Comparison of ENCODE assay signal across 8 cellular contexts in the genomic region with DNA sequence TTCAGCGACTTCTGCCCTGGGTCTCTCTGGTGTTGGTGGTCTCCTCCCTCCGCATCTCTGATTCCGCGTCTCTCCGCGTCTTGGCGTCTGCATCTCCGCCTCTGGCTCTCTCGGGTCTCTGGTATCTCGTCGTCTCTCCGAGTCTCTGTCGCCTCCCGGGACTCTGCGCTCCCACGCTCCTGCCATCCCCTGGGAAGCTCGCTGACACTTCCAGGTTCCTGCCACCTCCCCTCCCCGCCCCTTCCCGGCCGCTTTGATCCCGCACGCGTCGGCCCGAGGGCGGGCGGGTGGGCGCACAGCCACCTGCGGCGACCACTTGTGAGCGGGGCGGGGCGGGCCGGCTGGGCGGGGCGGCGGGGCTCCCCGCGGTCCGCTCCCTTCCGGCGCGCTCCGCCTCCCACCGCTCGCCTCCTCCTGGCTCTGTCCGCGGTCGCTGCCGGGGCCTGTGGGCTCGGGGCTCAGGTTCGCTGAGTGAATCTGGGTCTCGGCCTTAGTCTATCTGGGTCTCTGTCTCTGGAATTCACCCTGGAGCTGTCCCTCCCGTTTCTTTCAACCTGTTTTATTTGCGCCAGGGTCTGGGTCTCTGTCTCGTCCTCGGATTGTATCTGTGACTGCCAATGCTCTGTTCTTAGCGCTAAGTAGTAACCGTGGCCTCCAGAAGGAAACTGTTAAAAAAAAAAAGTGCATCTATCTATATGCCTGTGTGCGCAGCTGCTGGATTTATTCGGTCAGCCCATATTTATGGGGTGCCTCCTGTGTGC. TPM values are rescaled to one million over a fixed set of nuclear protein-coding genes. Genes with fewer than 3 reads are reported as not detected.
DNase-seq lines count a peak whose midpoint lies in the region; ATAC-seq and TF ChIP-seq lines count a peak whose summit lies in the region.

No MANE protein-coding gene starts in this region.

- H3K27me3 ChIP-seq in breast epithelium = no peaks in the 10 kb centered on the region
- peaks cover 4 to 98% (median 39%) of the 10 kb centered on the region in 7 donors for H3K27me3 ChIP-seq in spleen (replicated peaks in 1 of 7)

- TF ChIP-seq POLR2A in breast epithelium (IDR thresholded peaks at IDR 0.05) (no peak), spleen (IDR thresholded peaks at IDR 0.05) (no peak)

- TF ChIP-seq CTCF in breast epithelium (IDR thresholded peaks at IDR 0.05) (no peak), spleen (IDR thresholded peaks at IDR 0.05 in 8 of 11, conservative IDR thresholded peaks at IDR 0.05 in 3 of 11) (no peak)

- no peaks in the 10 kb centered on the region for H3K9me3 ChIP-seq in breast epithelium
- no peaks in the 10 kb centered on the region for H3K9me3 ChIP-seq in spleen

- H3K27ac Mint-ChIP-seq in immature natural killer cell = peak overlapping the region; percentile 61 to 92 (median 84)

- peaks cover 0 to 2% (median 0%) of the 10 kb centered on the region in 6 donors for H3K9me3 Mint-ChIP-seq in immature natural killer cell

- H3K4me3 ChIP-seq in breast epithelium = peak overlapping the region; percentile 56 to 83 (median 66)
- peak overlapping the region; percentile 49 to 86 (median 61) for H3K4me3 ChIP-seq in spleen

- DNase-seq in DMS79 treated with DMSO at 0.1 percent for 48 hours (lab: John Stamatoyannopoulos, UW) = peak; percentile 65
- peak; percentile 77 to 87 for DNase-seq in SHP77 (lab: John Stamatoyannopoulos, UW)
- no peak for DNase-seq in breast epithelium (ENCODE audit: low spot score in 2 of 2)
- peak in 1 of 3 donors; percentile 46 for DNase-seq in immature natural killer cell
- DNase-seq in spleen = no peak
- DNase-seq in NCI-H128 (lab: John Stamatoyannopoulos, UW; ENCODE audit: unreplicated experiment) = no peak

- peaks cover 45 to 53% of the 10 kb centered on the region in 2 donors for H3K4me1 Mint-ChIP-seq in immature natural killer cell

- peaks cover 15 to 34% of the 10 kb centered on the region in 2 donors for H3K4me1 ChIP-seq in breast epithelium
- peaks cover 44 to 63% (median 58%) of the 10 kb centered on the region in 6 donors for H3K4me1 ChIP-seq in spleen

- H3K36me3 ChIP-seq in breast epithelium (no peaks in the 10 kb centered on the region), spleen (no peaks in the 10 kb centered on the region)

- no peaks in the 10 kb centered on the region for H3K36me3 Mint-ChIP-seq in immature natural killer cell

- intact Hi-C loops in breast epithelium (cut with DNase I; ENCODE audit: low total_unique reads) = no loop called here
- intact Hi-C loops in spleen (cut with DNase I; ENCODE audit: low total_unique reads) = no loop called here

- H3K27ac ChIP-seq in breast epithelium (peak overlapping the region; percentile 77 to 78), spleen (peak overlapping the region in 7 of 8 donors; percentile 41 to 80 (median 56))

- H3K27me3 Mint-ChIP-seq in immature natural killer cell (ENCODE audit: low read depth in 3 of 3) = peaks cover 37 to 54% (median 48%) of the 10 kb centered on the region in 3 donors

- WGBS in spleen, 5 donors = 0 to 1% (median 1%) methylated on average over 33 to 61 of the region's 61 CpGs

- ATAC-seq in HG02852 (IDR thresholded peaks at IDR 0.05; ENCODE audit: unreplicated experiment) (peak; percentile 37), HG03175 (IDR thresholded peaks at IDR 0.05; ENCODE audit: unreplicated experiment) (no peak)

- peak overlapping the region; percentile 91 to 100 (median 98) for H3K4me3 Mint-ChIP-seq in immature natural killer cell

RNA-seq across cellular contexts. Expression of a gene that starts 2.6 kb away (rescaled TPM):
- not detected for total RNA-seq in breast epithelium
- polyA plus RNA-seq in immature natural killer cell = not detected
- under 1 TPM in 2 of 7 donors, not detected in 5; 0.41 to 0.67 TPM for total RNA-seq in spleen
- under 1 TPM; 0.04 to 0.53 (median 0.32) TPM for polyA plus RNA-seq in spleen

RNA-seq across cellular contexts. Expression of a gene that starts 8.2 kb away (rescaled TPM):
- total RNA-seq in breast epithelium = under 1 TPM in 1 of 3 donors, not detected in 2; 0.73 TPM
- polyA plus RNA-seq in immature natural killer cell = not detected
- not detected for total RNA-seq in spleen
- polyA plus RNA-seq in spleen = under 1 TPM in 1 of 3 donors, not detected in 2; 0.03 TPM

RNA-seq across cellular contexts. Expression of a gene that starts 25.7 kb away (rescaled TPM):
- 100 to 1,000 TPM in 2 of 3 donors, 10 to 100 TPM in 1; 97.3 to 167 (median 115) TPM for total RNA-seq in breast epithelium
- 1 to 10 TPM; 3.5 to 8.5 (median 4.5) TPM for polyA plus RNA-seq in immature natural killer cell
- 100 to 1,000 TPM in 2 of 7 donors, 10 to 100 TPM in 5; 68.0 to 213 (median 73.5) TPM for total RNA-seq in spleen
- 10 to 100 TPM; 12.6 to 83.0 (median 17.5) TPM for polyA plus RNA-seq in spleen

RNA-seq across cellular contexts. Expression of a gene that starts 36.3 kb away (rescaled TPM):
- total RNA-seq in breast epithelium (10 to 100 TPM; 21.8 to 30.2 (median 28.1) TPM), spleen (10 to 100 TPM; 37.5 to 94.8 (median 65.7) TPM)
- polyA plus RNA-seq in immature natural killer cell (10 to 100 TPM; 33.6 to 93.6 (median 39.5) TPM), spleen (10 to 100 TPM; 38.7 to 57.8 (median 38.8) TPM)

RNA-seq across cellular contexts. Expression of a gene that starts 39.0 kb away (rescaled TPM):
- total RNA-seq in breast epithelium = not detected
- polyA plus RNA-seq in immature natural killer cell = under 1 TPM in 1 of 3 donors, not detected in 2; 0.17 TPM
- total RNA-seq in spleen = 1 to 10 TPM in 2 of 7 donors, under 1 TPM in 1, not detected in 4; 0.47 to 1.3 (median 1.0) TPM
- under 1 TPM; 0.80 to 0.89 (median 0.83) TPM for polyA plus RNA-seq in spleen

Comparison
In these comparisons a context has a peak if more than half of its experiments do, and no peak if none do; other contexts are left out.
1. DNase-seq: peak in DMS79 treated with DMSO at 0.1 percent for 48 hours (single experiment) and SHP77 (2 of 2); none in breast epithelium (0 of 2), spleen (single experiment) and NCI-H128 (single experiment).